Comparison of ENCODE assay signal across 24 cellular contexts in genomic region chrX:40143987-40144386, GRCh38.
"Had no signal": no experiment of that assay in that cellular context is flagged by ENCODE, and none has a peak within 500 bp of the region (broad histone marks: within the 10 kb centered on the region; RNA-seq: fewer than 3 reads in every experiment).

No MANE protein-coding gene starts in this region.

- ATAC-seq: activated naive CD4-positive, alpha-beta T cell treated with anti-CD3 and anti-CD28 coated beads, Interleukin-2, amount 50 U/mL, for 72 hours; heart right ventricle; left colon; natural killer cell; sciatic nerve; stimulated activated effector memory CD8-positive, alpha-beta T cell treated with anti-CD3 and anti-CD28 coated beads, Interleukin-12 subunit alpha, Interleukin-12 subunit beta, amount 100 ng/mL, for 72 hours had no signal

- FAIRE-seq: TTC549 had no signal

- H3K9me3 ChIP-seq: adrenal gland, esophagus squamous epithelium, heart right ventricle, stomach, upper lobe of left lung had no signal

- DNase-seq: activated B cell treated with CpG ODN at 0.5 μM for 24 hours; activated CD4-positive, alpha-beta memory T cell treated with anti-CD3 and anti-CD28 coated beads for 36 hours; activated CD4-positive, alpha-beta T cell treated with anti-CD3 and anti-CD28 coated beads for 4 hours; activated gamma-delta T cell treated with Interleukin-2 at 50 U/mL for 16 hours; activated T-cell treated with anti-CD3 and anti-CD28 coated beads for 4 hours; adrenal gland; effector CD8-positive, alpha-beta T cell; esophagus squamous epithelium; heart right ventricle; islet precursor cell; left colon; natural killer cell; occipital lobe; stimulated activated CD4-positive, alpha-beta T cell treated with anti-CD3 and anti-CD28 coated beads, Interleukin-4, amount 100 ng/mL, for 24 hours; stomach; upper lobe of left lung had no signal

- H3K36me3 Mint-ChIP-seq: activated CD4-positive, alpha-beta memory T cell treated with anti-CD3 and anti-CD28 coated beads for 36 hours; natural killer cell; stimulated activated effector memory CD8-positive, alpha-beta T cell treated with anti-CD3 and anti-CD28 coated beads, Interleukin-12 subunit alpha, Interleukin-12 subunit beta, amount 100 ng/mL, for 72 hours had no signal

- H3K27ac Mint-ChIP-seq: activated B cell treated with CpG ODN at 0.5 μM for 24 hours; activated CD4-positive, alpha-beta memory T cell treated with anti-CD3 and anti-CD28 coated beads for 36 hours; activated naive CD4-positive, alpha-beta T cell treated with anti-CD3 and anti-CD28 coated beads, Interleukin-2, amount 50 U/mL, for 72 hours; activated T-helper 1 cell treated with anti-CD3 and anti-CD28 coated beads, Interleukin-12 subunit alpha, Interleukin-12 subunit beta, Interleukin-2, Interleukin-4 antibody, amounts not matched to agents 30 ng/mL and 10 ng/mL and 1 ng/mL, durations not matched to agents 14 hours and 24 hours and 36 hours; dendritic cell treated with granulocyte-macrophage colony-stimulating factor and Interleukin-4, amounts not matched to agents 40 ng/mL and 50 ng/mL, for 4 days; natural killer cell; stimulated activated effector memory CD8-positive, alpha-beta T cell treated with anti-CD3 and anti-CD28 coated beads, Interleukin-12 subunit alpha, Interleukin-12 subunit beta, amount 100 ng/mL, for 72 hours; T-helper 2 cell treated with Interferon-gamma antibody and Interleukin-4, amounts not matched to agents 5 μg/mL and 100 μg/mL, for 36 hours had no signal

- H3K4me3 Mint-ChIP-seq: activated B cell treated with CpG ODN at 0.5 μM for 24 hours; activated CD4-positive, alpha-beta memory T cell treated with anti-CD3 and anti-CD28 coated beads for 36 hours; activated T-helper 1 cell treated with anti-CD3 and anti-CD28 coated beads, Interleukin-12 subunit alpha, Interleukin-12 subunit beta, Interleukin-2, Interleukin-4 antibody, amounts not matched to agents 30 ng/mL and 10 ng/mL and 1 ng/mL, durations not matched to agents 14 hours and 24 hours and 36 hours; dendritic cell treated with granulocyte-macrophage colony-stimulating factor and Interleukin-4, amounts not matched to agents 40 ng/mL and 50 ng/mL, for 4 days; natural killer cell; stimulated activated effector memory CD8-positive, alpha-beta T cell treated with anti-CD3 and anti-CD28 coated beads, Interleukin-12 subunit alpha, Interleukin-12 subunit beta, amount 100 ng/mL, for 72 hours; T-helper 2 cell treated with Interferon-gamma antibody and Interleukin-4, amounts not matched to agents 5 μg/mL and 100 μg/mL, for 36 hours had no signal

- H3K4me3 ChIP-seq: adrenal gland, heart right ventricle, lung, upper lobe of left lung had no signal

- H3K9me3 Mint-ChIP-seq: activated B cell treated with CpG ODN at 0.5 μM for 24 hours; activated CD4-positive, alpha-beta memory T cell treated with anti-CD3 and anti-CD28 coated beads for 36 hours; activated naive CD4-positive, alpha-beta T cell treated with anti-CD3 and anti-CD28 coated beads, Interleukin-2, amount 50 U/mL, for 72 hours; activated T-helper 1 cell treated with anti-CD3 and anti-CD28 coated beads, Interleukin-12 subunit alpha, Interleukin-12 subunit beta, Interleukin-2, Interleukin-4 antibody, amounts not matched to agents 30 ng/mL and 10 ng/mL and 1 ng/mL, durations not matched to agents 14 hours and 24 hours and 36 hours; dendritic cell treated with granulocyte-macrophage colony-stimulating factor and Interleukin-4, amounts not matched to agents 40 ng/mL and 50 ng/mL, for 4 days; natural killer cell; stimulated activated effector memory CD8-positive, alpha-beta T cell treated with anti-CD3 and anti-CD28 coated beads, Interleukin-12 subunit alpha, Interleukin-12 subunit beta, amount 100 ng/mL, for 72 hours; T-helper 2 cell treated with Interferon-gamma antibody and Interleukin-4, amounts not matched to agents 5 μg/mL and 100 μg/mL, for 36 hours had no signal

- H3K27ac ChIP-seq: adrenal gland, heart right ventricle, stomach, upper lobe of left lung had no signal

- H3K36me3 ChIP-seq: adrenal gland, esophagus squamous epithelium, heart right ventricle, stomach, upper lobe of left lung had no signal

- H3K27me3 Mint-ChIP-seq: activated B cell treated with CpG ODN at 0.5 μM for 24 hours; activated CD4-positive, alpha-beta memory T cell treated with anti-CD3 and anti-CD28 coated beads for 36 hours had no signal
